ENCODE assay signal across 9 cellular contexts in the genomic region with DNA sequence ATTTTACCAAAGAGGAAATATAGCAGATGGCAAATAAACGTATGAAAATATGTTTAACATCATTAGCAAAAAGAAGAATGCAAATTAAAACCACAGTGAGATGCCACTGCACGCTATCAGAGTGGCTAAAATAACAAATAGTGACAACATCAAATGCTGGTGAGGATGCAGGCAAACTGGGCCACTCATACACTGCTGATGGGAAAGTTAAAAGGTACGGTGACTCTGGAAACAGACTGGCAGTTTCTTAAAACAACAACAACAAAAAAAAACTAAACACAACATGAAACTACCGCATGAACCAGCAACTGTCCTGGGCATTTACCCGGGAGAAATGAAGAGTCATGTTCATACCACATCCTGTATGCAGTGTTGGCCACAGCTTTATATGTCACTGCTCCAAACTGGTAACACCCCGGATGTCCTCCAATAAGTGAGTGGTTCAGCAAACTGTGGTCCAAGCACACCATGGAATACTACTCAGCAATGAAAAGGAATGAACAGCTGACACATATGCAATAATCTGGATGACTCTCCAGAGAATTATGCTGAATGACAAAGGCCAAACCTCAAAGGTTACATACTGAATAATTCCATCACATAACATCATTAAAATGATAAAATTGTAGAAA. TPM values are rescaled to one million over a fixed set of nuclear protein-coding genes. Genes with fewer than 3 reads are reported as not detected.
DNase-seq lines count a peak whose midpoint lies in the region; ATAC-seq and TF ChIP-seq lines count a peak whose summit lies in the region.
"Had no signal": no experiment of that assay in that cellular context is flagged by ENCODE, and none has a peak within 500 bp of the region (broad histone marks: within the 10 kb centered on the region; RNA-seq: fewer than 3 reads in every experiment).

No MANE protein-coding gene starts in this region.

- no peaks in the 10 kb centered on the region for H3K9me3 ChIP-seq in CD8-positive, alpha-beta T cell (ENCODE audit: low read length)

- no peaks in the 10 kb centered on the region for H3K36me3 ChIP-seq in CD8-positive, alpha-beta T cell (ENCODE audit: insufficient read depth, low read length)

- peak overlapping the region; percentile 85 for H3K27ac Mint-ChIP-seq in CD8-positive, alpha-beta T cell
- H3K27ac Mint-ChIP-seq in central memory CD8-positive, alpha-beta T cell (ENCODE audit: low read depth), result peak overlapping the region; percentile 94

- H3K9me3 Mint-ChIP-seq in CD8-positive, alpha-beta T cell, result peaks cover 3% of the 10 kb centered on the region
- H3K9me3 Mint-ChIP-seq in central memory CD8-positive, alpha-beta T cell, result peaks cover 4% of the 10 kb centered on the region

- no peaks in the 10 kb centered on the region for H3K27me3 Mint-ChIP-seq in CD8-positive, alpha-beta T cell (ENCODE audit: low read depth)
- no peaks in the 10 kb centered on the region for H3K27me3 Mint-ChIP-seq in central memory CD8-positive, alpha-beta T cell

- H3K27ac ChIP-seq in CD8-positive, alpha-beta T cell (ENCODE audit: low read depth, low read length), result no peak overlapping the region

- H3K4me1 Mint-ChIP-seq in CD8-positive, alpha-beta T cell (ENCODE audit: low read depth), result peaks cover 53% of the 10 kb centered on the region
- peaks cover 65% of the 10 kb centered on the region for H3K4me1 Mint-ChIP-seq in central memory CD8-positive, alpha-beta T cell

- no peak overlapping the region for H3K4me3 ChIP-seq in CD8-positive, alpha-beta T cell (ENCODE audit: low read depth, low read length)

- no peak overlapping the region for H3K4me3 Mint-ChIP-seq in CD8-positive, alpha-beta T cell
- peak overlapping the region; percentile 68 for H3K4me3 Mint-ChIP-seq in central memory CD8-positive, alpha-beta T cell

- H3K36me3 Mint-ChIP-seq in CD8-positive, alpha-beta T cell, result peaks cover 14% of the 10 kb centered on the region
- peaks cover 11% of the 10 kb centered on the region for H3K36me3 Mint-ChIP-seq in central memory CD8-positive, alpha-beta T cell (ENCODE audit: insufficient read depth)

- peak; percentile 76 for ATAC-seq in CD8-positive, alpha-beta T cell
- ATAC-seq in GM19324 (IDR thresholded peaks at IDR 0.05; ENCODE audit: low FRiP score, unreplicated experiment) (peak; percentile 42), sciatic nerve (no peak), Right ventricle myocardium superior (ENCODE audit: poor library complexity) (no peak)
- peak; percentile 91 for ATAC-seq in central memory CD8-positive, alpha-beta T cell (replicated peaks; ENCODE audit: extremely low read depth, poor library complexity, severe bottlenecking)

- DNase-seq in CD8-positive, alpha-beta T cell, result peak in 4 of 7 experiments; percentile 27 to 54 (median 35)
- DNase-seq in LHCN-M2 (ENCODE audit: low read depth) (peak; percentile 80), sciatic nerve (ENCODE audit: low spot score) (no peak), Right ventricle myocardium superior (no peak), NCI-H2227 (lab: John Stamatoyannopoulos, UW; ENCODE audit: unreplicated experiment) (no peak), NCI-H524 treated with DMSO at 0.1 percent for 48 hours (lab: John Stamatoyannopoulos, UW) (no peak)
- peak in 1 of 2 donors; percentile 59 for DNase-seq in central memory CD8-positive, alpha-beta T cell (ENCODE audit: low spot score in 2 of 2)

- no peaks in the 10 kb centered on the region for H3K27me3 ChIP-seq in CD8-positive, alpha-beta T cell (ENCODE audit: insufficient read depth, low read length)

- CTCF ChIA-PET in CD8-positive, alpha-beta T cell (lab: Charles Lee), result interaction anchor here (0.7 to 1.2 kb wide), 2 partner anchors 13 to 24 kb away, joined by 3 read pairs; no protein-coding TSS in a partner anchor

- intact Hi-C loops in CD8-positive, alpha-beta T cell (cut with DNase I, micrococcal nuclease), result no loop called here
- intact Hi-C loops in sciatic nerve (cut with DNase I), result no loop called here
- intact Hi-C loops in Right ventricle myocardium superior (cut with DNase I), result no loop called here

- H3K4me1 ChIP-seq in CD8-positive, alpha-beta T cell (ENCODE audit: insufficient read depth, low read length), result peaks cover 35% of the 10 kb centered on the region

- POLR2A ChIA-PET in CD8-positive, alpha-beta T cell (lab: Charles Lee), result no interaction called here

- no peak for TF ChIP-seq CTCF in CD8-positive, alpha-beta T cell (IDR thresholded peaks at IDR 0.05)

RNA-seq across cellular contexts. Expression of gene EPS15L1, which starts 22.3 kb away (rescaled TPM):
- total RNA-seq in CD8-positive, alpha-beta T cell, result 10 to 100 TPM; 23.4 to 25.3 TPM
- total RNA-seq in LHCN-M2 (2014; rRNA removed) (9.3 and 10.8 TPM in 2 replicates), sciatic nerve (50.6 TPM), Right ventricle myocardium superior (76.1 TPM)
- 25.1 TPM for polyA plus RNA-seq in LHCN-M2 (2012)

RNA-seq across cellular contexts. Expression of gene CALR3, which starts 46.5 kb away (rescaled TPM):
- not detected for total RNA-seq in CD8-positive, alpha-beta T cell
- total RNA-seq in LHCN-M2 (2014; rRNA removed) (0.13 TPM in 1 of 2 replicates, not detected in the other), sciatic nerve (not detected), Right ventricle myocardium superior (not detected)
- not detected for polyA plus RNA-seq in LHCN-M2 (2012)
- total RNA-seq: renal cortical epithelial cell had no signal

RNA-seq across cellular contexts. Expression of gene C19orf44, which starts 46.7 kb away (rescaled TPM):
- total RNA-seq in CD8-positive, alpha-beta T cell, result under 1 TPM; 0.52 to 0.61 TPM
- total RNA-seq in LHCN-M2 (2014; rRNA removed), result 2.4 and 3.8 TPM in 2 replicates
- polyA plus RNA-seq in LHCN-M2 (2012), result 2.4 TPM
- 11.2 TPM for total RNA-seq in sciatic nerve
- total RNA-seq in Right ventricle myocardium superior, result 3.6 TPM

Comparison
In these comparisons a context has a peak if more than half of its experiments do, and no peak if none do; other contexts are left out.
1. ATAC-seq: peak in CD8-positive, alpha-beta T cell (single experiment), GM19324 (single experiment) and central memory CD8-positive, alpha-beta T cell (single experiment); none in sciatic nerve (single experiment) and Right ventricle myocardium superior (single experiment).
2. DNase-seq: peak in CD8-positive, alpha-beta T cell (4 of 7) and LHCN-M2 (single experiment); none in sciatic nerve (single experiment), Right ventricle myocardium superior (single experiment), NCI-H2227 (single experiment) and NCI-H524 treated with DMSO at 0.1 percent for 48 hours (single experiment).